Comparison of ENCODE assay signal across 8 cellular contexts in the genomic region with DNA sequence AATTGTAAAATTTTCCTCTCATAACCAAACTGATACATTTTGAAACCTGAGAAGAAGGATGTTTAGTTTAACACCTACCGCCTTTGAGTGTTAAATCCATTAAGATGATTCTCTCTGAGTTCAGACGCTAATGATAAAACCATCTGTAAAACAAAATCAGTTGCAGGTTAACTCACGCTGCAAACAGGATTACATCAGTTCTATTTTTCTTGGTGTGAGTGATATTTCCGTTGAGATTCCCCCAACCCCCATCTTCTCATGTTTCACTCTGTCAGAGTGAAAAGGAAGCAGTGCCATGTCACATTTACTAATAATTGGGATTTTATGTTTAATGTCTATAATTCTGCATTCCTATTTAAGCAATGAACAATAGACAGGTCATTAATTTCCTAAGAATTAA.
DNase-seq lines count a peak whose midpoint lies in the region; ATAC-seq and TF ChIP-seq lines count a peak whose summit lies in the region.

No MANE protein-coding gene starts in this region.

- no peaks in the 10 kb centered on the region for H3K27me3 ChIP-seq in Caco-2 (replicated peaks; ENCODE audit: control insufficient read depth, insufficient read depth, low read length)

- H3K9me3 ChIP-seq in Caco-2: no peaks in the 10 kb centered on the region

- CTCF ChIA-PET in Caco-2 (lab: Charles Lee): no interaction called here

- peak; percentile 38 for DNase-seq in EL
- peak; percentile 39 for DNase-seq in HPDE6-E6E7 (ENCODE audit: extremely low spot score)
- DNase-seq in iris pigment epithelial cell (ENCODE audit: low read depth): peak; percentile 84
- DNase-seq in HuH-7 (ENCODE audit: low spot score): no peak
- no peak for DNase-seq in Caco-2
- DNase-seq in left colon: no peak

- H3K27ac Mint-ChIP-seq in Caco-2 (ENCODE audit: unreplicated experiment): no peak overlapping the region

- no peak overlapping the region for H3K4me3 Mint-ChIP-seq in Caco-2 (ENCODE audit: unreplicated experiment)

- H3K36me3 Mint-ChIP-seq in Caco-2 (ENCODE audit: insufficient read depth, unreplicated experiment): peaks cover 16% of the 10 kb centered on the region

- no TSS peak for BruUV-seq in Caco-2 (replicated peaks; lab: Mats Ljungman, UMichigan)

- intact Hi-C loops in Caco-2 (cut with micrococcal nuclease; ENCODE audit: unreplicated experiment): no loop called here
- intact Hi-C loops in left colon (cut with DNase I, micrococcal nuclease): no loop called here

- H3K36me3 ChIP-seq in Caco-2 (ENCODE audit: control insufficient read depth, insufficient read depth, low read length): no peaks in the 10 kb centered on the region

- H3K27me3 Mint-ChIP-seq in Caco-2 (ENCODE audit: insufficient read depth, unreplicated experiment): no peaks in the 10 kb centered on the region

- ATAC-seq in SK-N-SH treated with all-trans-retinoic acid at 6 μM for 48 hours: peak; percentile 64
- ATAC-seq in left colon: no peak
- no peak for ATAC-seq in HG03571 (IDR thresholded peaks at IDR 0.05; ENCODE audit: unreplicated experiment)

- H3K4me3 ChIP-seq in Caco-2 (ENCODE audit: low read depth, low read length): no peak overlapping the region

- no peaks in the 10 kb centered on the region for H3K9me3 Mint-ChIP-seq in Caco-2 (ENCODE audit: unreplicated experiment)

- TF ChIP-seq CTCF in Caco-2 (IDR thresholded peaks at IDR 0.05; ENCODE audit: insufficient read depth in 1 of 2, low read depth in 1 of 2, low read length in 1 of 2, severe bottlenecking in 1 of 2, unreplicated experiment in 1 of 2): no peak

- H3K4me1 Mint-ChIP-seq in Caco-2 (ENCODE audit: low read depth, unreplicated experiment): no peaks in the 10 kb centered on the region

- H3K4me1 ChIP-seq in Caco-2: no peaks in the 10 kb centered on the region

- POLR2A ChIA-PET in Caco-2 (lab: Charles Lee): no interaction called here

TF ChIP-seq in SK-N-SH treated with all-trans-retinoic acid at 6 μM for 48 hours, 23 proteins besides CTCF, POLR2A, EP300 and RAD21:
- TF ChIP-seq GLIS3 (CRISPR knock-in tag; IDR thresholded peaks at IDR 0.05): no peak
- TF ChIP-seq ZNF565 (CRISPR knock-in tag; conservative IDR thresholded peaks at IDR 0.05; ENCODE audit: low read depth): no peak
- TF ChIP-seq, protein P1, sequence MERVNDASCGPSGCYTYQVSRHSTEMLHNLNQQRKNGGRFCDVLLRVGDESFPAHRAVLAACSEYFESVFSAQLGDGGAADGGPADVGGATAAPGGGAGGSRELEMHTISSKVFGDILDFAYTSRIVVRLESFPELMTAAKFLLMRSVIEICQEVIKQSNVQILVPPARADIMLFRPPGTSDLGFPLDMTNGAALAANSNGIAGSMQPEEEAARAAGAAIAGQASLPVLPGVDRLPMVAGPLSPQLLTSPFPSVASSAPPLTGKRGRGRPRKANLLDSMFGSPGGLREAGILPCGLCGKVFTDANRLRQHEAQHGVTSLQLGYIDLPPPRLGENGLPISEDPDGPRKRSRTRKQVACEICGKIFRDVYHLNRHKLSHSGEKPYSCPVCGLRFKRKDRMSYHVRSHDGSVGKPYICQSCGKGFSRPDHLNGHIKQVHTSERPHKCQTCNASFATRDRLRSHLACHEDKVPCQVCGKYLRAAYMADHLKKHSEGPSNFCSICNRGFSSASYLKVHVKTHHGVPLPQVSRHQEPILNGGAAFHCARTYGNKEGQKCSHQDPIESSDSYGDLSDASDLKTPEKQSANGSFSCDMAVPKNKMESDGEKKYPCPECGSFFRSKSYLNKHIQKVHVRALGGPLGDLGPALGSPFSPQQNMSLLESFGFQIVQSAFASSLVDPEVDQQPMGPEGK (CRISPR knock-in tag; IDR thresholded peaks at IDR 0.05; ENCODE audit: borderline replicate concordance): no peak
- TF ChIP-seq, protein P2, sequence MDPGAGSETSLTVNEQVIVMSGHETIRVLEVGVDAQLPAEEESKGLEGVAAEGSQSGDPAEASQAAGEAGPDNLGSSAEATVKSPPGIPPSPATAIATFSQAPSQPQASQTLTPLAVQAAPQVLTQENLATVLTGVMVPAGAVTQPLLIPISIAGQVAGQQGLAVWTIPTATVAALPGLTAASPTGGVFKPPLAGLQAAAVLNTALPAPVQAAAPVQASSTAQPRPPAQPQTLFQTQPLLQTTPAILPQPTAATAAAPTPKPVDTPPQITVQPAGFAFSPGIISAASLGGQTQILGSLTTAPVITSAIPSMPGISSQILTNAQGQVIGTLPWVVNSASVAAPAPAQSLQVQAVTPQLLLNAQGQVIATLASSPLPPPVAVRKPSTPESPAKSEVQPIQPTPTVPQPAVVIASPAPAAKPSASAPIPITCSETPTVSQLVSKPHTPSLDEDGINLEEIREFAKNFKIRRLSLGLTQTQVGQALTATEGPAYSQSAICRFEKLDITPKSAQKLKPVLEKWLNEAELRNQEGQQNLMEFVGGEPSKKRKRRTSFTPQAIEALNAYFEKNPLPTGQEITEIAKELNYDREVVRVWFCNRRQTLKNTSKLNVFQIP (CRISPR knock-in tag; IDR thresholded peaks at IDR 0.05; ENCODE audit: borderline replicate concordance, low read depth): no peak
- TF ChIP-seq, protein P3, sequence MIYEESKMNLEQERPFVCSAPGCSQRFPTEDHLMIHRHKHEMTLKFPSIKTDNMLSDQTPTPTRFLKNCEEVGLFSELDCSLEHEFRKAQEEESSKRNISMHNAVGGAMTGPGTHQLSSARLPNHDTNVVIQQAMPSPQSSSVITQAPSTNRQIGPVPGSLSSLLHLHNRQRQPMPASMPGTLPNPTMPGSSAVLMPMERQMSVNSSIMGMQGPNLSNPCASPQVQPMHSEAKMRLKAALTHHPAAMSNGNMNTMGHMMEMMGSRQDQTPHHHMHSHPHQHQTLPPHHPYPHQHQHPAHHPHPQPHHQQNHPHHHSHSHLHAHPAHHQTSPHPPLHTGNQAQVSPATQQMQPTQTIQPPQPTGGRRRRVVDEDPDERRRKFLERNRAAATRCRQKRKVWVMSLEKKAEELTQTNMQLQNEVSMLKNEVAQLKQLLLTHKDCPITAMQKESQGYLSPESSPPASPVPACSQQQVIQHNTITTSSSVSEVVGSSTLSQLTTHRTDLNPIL (CRISPR knock-in tag; IDR thresholded peaks at IDR 0.05; ENCODE audit: low read depth): no peak
- TF ChIP-seq CSDC2 (CRISPR knock-in tag; IDR thresholded peaks at IDR 0.05): no peak
- no peak for TF ChIP-seq OSR1 (CRISPR knock-in tag; IDR thresholded peaks at IDR 0.05)

Comparison
In these comparisons a context has a peak if more than half of its experiments do, and no peak if none do; other contexts are left out.
1. DNase-seq: peak in EL (single experiment), HPDE6-E6E7 (single experiment) and iris pigment epithelial cell (single experiment); none in HuH-7 (single experiment), Caco-2 (0 of 2) and left colon (0 of 2).